Comparison of ENCODE assay signal across 23 cellular contexts in the genomic region with DNA sequence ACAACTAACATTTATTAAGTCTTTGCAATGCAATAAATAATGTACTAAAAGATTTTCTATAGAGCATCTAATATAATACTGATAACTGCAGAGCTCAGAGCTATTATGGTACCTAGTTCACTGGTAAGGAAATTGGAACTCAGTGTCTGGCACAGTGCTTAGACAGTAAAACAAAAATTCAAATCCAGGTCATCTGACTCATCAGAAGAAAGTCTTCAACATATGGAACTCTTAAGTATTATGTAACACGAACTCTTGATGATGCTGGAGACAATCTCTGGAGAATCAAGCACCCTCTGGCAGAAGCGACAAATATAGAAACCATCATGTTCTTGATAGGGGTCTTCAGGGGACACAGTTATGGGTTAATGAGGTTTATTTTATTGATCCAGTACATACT.
"Had no signal": no experiment of that assay in that cellular context is flagged by ENCODE, and none has a peak within 500 bp of the region (broad histone marks: within the 10 kb centered on the region; RNA-seq: fewer than 3 reads in every experiment).

No MANE protein-coding gene starts in this region.

- H3K4me3 ChIP-seq: coronary artery, pancreas, psoas muscle, stomach, transverse colon had no signal

- H3K36me3 Mint-ChIP-seq: activated naive CD8-positive, alpha-beta T cell treated with anti-CD3 and anti-CD28 coated beads, Interleukin-2, amount 10 ng/mL, durations not matched to agents 7 days and 5 days had no signal

- H3K27me3 Mint-ChIP-seq: activated B cell treated with CpG ODN at 0.5 μM for 24 hours; activated CD4-positive, alpha-beta T cell treated with anti-CD3 and anti-CD28 coated beads for 36 hours; activated naive CD8-positive, alpha-beta T cell treated with anti-CD3 and anti-CD28 coated beads, Interleukin-2, amount 10 ng/mL, durations not matched to agents 7 days and 5 days had no signal

- ATAC-seq: activated CD4-positive, alpha-beta T cell treated with anti-CD3 and anti-CD28 coated beads for 36 hours; foreskin keratinocyte; left colon; pancreas; psoas muscle; right cardiac atrium had no signal

- DNase-seq: activated B cell treated with CpG ODN at 0.5 μM for 24 hours; activated CD4-positive, alpha-beta T cell treated with anti-CD3 and anti-CD28 coated beads for 36 hours; activated CD4-positive, alpha-beta T cell treated with anti-CD3 and anti-CD28 coated beads, Interleukin-2, amount 50 U/mL, for 48 hours; activated effector memory CD4-positive, alpha-beta T cell treated with Interleukin-2 at 50 U/mL for 16 hours; activated naive CD4-positive, alpha-beta T cell treated with anti-CD3 and anti-CD28 coated beads for 36 hours; activated naive CD8-positive, alpha-beta T cell treated with anti-CD3 and anti-CD28 coated beads, Interleukin-2, amount 10 ng/mL, durations not matched to agents 7 days and 5 days; activated T-cell treated with anti-CD3 and anti-CD28 coated beads, Interleukin-2, amount 50 U/mL, for 48 hours; amniotic stem cell; endodermal cell; foreskin keratinocyte; hippocampal formation; islet precursor cell; left colon; mesenchymal stem cell; pancreas; psoas muscle; right cardiac atrium; stimulated activated CD4-positive, alpha-beta T cell treated with anti-CD3 and anti-CD28 coated beads, Interleukin-12 subunit alpha, Interleukin-12 subunit beta, amount 100 ng/mL, for 4 hours; stomach; T-helper 9 cell; transverse colon had no signal

- H3K4me3 Mint-ChIP-seq: activated B cell treated with CpG ODN at 0.5 μM for 24 hours; activated CD4-positive, alpha-beta T cell treated with anti-CD3 and anti-CD28 coated beads for 36 hours; activated naive CD4-positive, alpha-beta T cell treated with anti-CD3 and anti-CD28 coated beads for 36 hours; activated naive CD8-positive, alpha-beta T cell treated with anti-CD3 and anti-CD28 coated beads, Interleukin-2, amount 10 ng/mL, durations not matched to agents 7 days and 5 days; endodermal cell; nephron had no signal

- H3K27ac Mint-ChIP-seq: activated B cell treated with CpG ODN at 0.5 μM for 24 hours; activated CD4-positive, alpha-beta T cell treated with anti-CD3 and anti-CD28 coated beads for 36 hours; activated naive CD4-positive, alpha-beta T cell treated with anti-CD3 and anti-CD28 coated beads for 36 hours; activated naive CD8-positive, alpha-beta T cell treated with anti-CD3 and anti-CD28 coated beads, Interleukin-2, amount 10 ng/mL, durations not matched to agents 7 days and 5 days; endodermal cell; nephron had no signal

- H3K4me1 Mint-ChIP-seq: activated B cell treated with CpG ODN at 0.5 μM for 24 hours; activated CD4-positive, alpha-beta T cell treated with anti-CD3 and anti-CD28 coated beads for 36 hours; activated naive CD8-positive, alpha-beta T cell treated with anti-CD3 and anti-CD28 coated beads, Interleukin-2, amount 10 ng/mL, durations not matched to agents 7 days and 5 days; endodermal cell had no signal

- H3K9me3 Mint-ChIP-seq: activated B cell treated with CpG ODN at 0.5 μM for 24 hours; activated naive CD4-positive, alpha-beta T cell treated with anti-CD3 and anti-CD28 coated beads for 36 hours; activated naive CD8-positive, alpha-beta T cell treated with anti-CD3 and anti-CD28 coated beads, Interleukin-2, amount 10 ng/mL, durations not matched to agents 7 days and 5 days; nephron had no signal
